In genomic region chr1:86389315-86389714, GRCh38 we compare ENCODE assay signal across 9 cellular contexts.
DNase-seq lines count a peak whose midpoint lies in the region; ATAC-seq and TF ChIP-seq lines count a peak whose summit lies in the region.
"Had no signal": no experiment of that assay in that cellular context is flagged by ENCODE, and none has a peak within 500 bp of the region (broad histone marks: within the 10 kb centered on the region; RNA-seq: fewer than 3 reads in every experiment).

No MANE protein-coding gene starts in this region.

- peak overlapping the region; percentile 67 for H3K27ac ChIP-seq in duodenal mucosa (ENCODE audit: low read depth, low read length)
- no peak overlapping the region for H3K27ac ChIP-seq in WERI-Rb-1

- DNase-seq in amygdala (lab: John Stamatoyannopoulos, UW) (no peak), WERI-Rb-1 (no peak), middle frontal gyrus (ENCODE audit: extremely low spot score, low spot score) (no peak)
- DNase-seq in stimulated activated CD4-positive, alpha-beta T cell treated with anti-CD3 and anti-CD28 coated beads, Interleukin-2, amount 100 ng/mL, for 24 hours: no peak

- no peak for TF ChIP-seq CTCF in WERI-Rb-1 (IDR thresholded peaks at IDR 0.05; ENCODE audit: low read depth, low read length)

- ATAC-seq in GM18505 (IDR thresholded peaks at IDR 0.05; ENCODE audit: unreplicated experiment): peak; percentile 86
- peak; percentile 93 for ATAC-seq in GM21390 (IDR thresholded peaks at IDR 0.05; ENCODE audit: unreplicated experiment)
- peak; percentile 85 for ATAC-seq in HG03342 (IDR thresholded peaks at IDR 0.05; ENCODE audit: unreplicated experiment)

- H3K4me3 ChIP-seq in duodenal mucosa (ENCODE audit: low read depth in 1 of 2, low read length in 2 of 2) (no peak overlapping the region), WERI-Rb-1 (ENCODE audit: low read depth, low read length) (no peak overlapping the region)
- H3K4me3 ChIP-seq: smooth muscle cell had no signal

- H3K27me3 ChIP-seq in duodenal mucosa (ENCODE audit: control insufficient read depth in 1 of 2, insufficient read depth in 2 of 2, low read length in 2 of 2): no peaks in the 10 kb centered on the region
- no peaks in the 10 kb centered on the region for H3K27me3 ChIP-seq in WERI-Rb-1 (ENCODE audit: insufficient read depth, low read depth, severe bottlenecking)

- no peaks in the 10 kb centered on the region for H3K36me3 ChIP-seq in duodenal mucosa (ENCODE audit: control insufficient read depth in 1 of 2, insufficient read depth in 2 of 2, low read length in 2 of 2)
- no peaks in the 10 kb centered on the region for H3K36me3 ChIP-seq in WERI-Rb-1

- TF ChIP-seq POLR2A in GM18505 (IDR thresholded peaks at IDR 0.05; ENCODE audit: borderline replicate concordance, extremely low read depth, insufficient read depth, insufficient read length): no peak

- no peak overlapping the region for H3K9ac ChIP-seq in duodenal mucosa (ENCODE audit: low read depth in 1 of 2, low read length in 2 of 2)

- H3K9me3 ChIP-seq in duodenal mucosa (ENCODE audit: control insufficient read depth in 1 of 2, low read length in 2 of 2) (no peaks in the 10 kb centered on the region), WERI-Rb-1 (ENCODE audit: severe bottlenecking) (no peaks in the 10 kb centered on the region)

- H3K4me1 ChIP-seq in duodenal mucosa (ENCODE audit: control insufficient read depth in 1 of 2, insufficient read depth in 2 of 2, low read length in 2 of 2): peaks cover 0 to 5% of the 10 kb centered on the region in 2 donors
